ENCODE assay signal across 8 cellular contexts in the genomic region with DNA sequence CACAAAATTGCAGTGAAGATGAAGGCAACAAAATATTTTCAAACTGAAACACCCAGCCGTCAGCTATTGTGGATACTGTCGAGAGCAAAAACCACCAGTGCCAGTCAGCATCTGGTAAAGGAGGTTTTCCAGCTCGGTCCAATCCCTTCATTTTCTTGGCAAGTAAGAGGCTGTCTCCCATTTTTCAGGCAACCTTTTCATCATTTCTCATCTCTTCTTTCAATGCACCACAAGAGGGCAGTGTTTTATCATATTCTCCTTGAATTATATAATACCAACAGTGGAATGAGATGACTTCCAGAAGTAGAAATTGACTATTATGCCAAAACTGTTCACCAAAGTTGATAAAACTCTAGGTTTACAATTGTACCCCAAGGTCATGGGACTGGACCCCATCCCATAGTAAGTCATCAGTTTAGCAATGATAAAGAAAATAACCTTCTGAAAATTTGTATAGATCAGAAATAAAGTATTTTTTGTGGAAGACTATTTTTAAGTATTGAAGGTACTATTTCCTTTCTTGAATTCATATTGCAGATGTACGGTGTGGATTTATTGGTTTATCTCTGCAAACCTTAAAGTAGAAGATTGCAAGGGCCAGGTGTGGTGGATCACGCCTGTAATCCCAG. TPM values are rescaled to one million over a fixed set of nuclear protein-coding genes. Genes with fewer than 3 reads are reported as not detected.
DNase-seq lines count a peak whose midpoint lies in the region; ATAC-seq and TF ChIP-seq lines count a peak whose summit lies in the region.

No MANE protein-coding gene starts in this region.

- no peaks in the 10 kb centered on the region for H4K20me1 ChIP-seq in hepatocyte (ENCODE audit: insufficient read depth, poor library complexity, severe bottlenecking)

- TF ChIP-seq POLR2A in stomach (IDR thresholded peaks at IDR 0.05): no peak

- no peaks in the 10 kb centered on the region for H3K27me3 ChIP-seq in H7 (ENCODE audit: control insufficient read depth, insufficient read depth, low read length)
- no peaks in the 10 kb centered on the region for H3K27me3 ChIP-seq in hepatocyte
- H3K27me3 ChIP-seq in stomach: no peaks in the 10 kb centered on the region

- H3K9me3 Mint-ChIP-seq in CD14-positive monocyte: no peaks in the 10 kb centered on the region

- H3K9me3 ChIP-seq in hepatocyte (ENCODE audit: low read depth) (no peaks in the 10 kb centered on the region), stomach (no peaks in the 10 kb centered on the region)

- no peak overlapping the region for H3K27ac Mint-ChIP-seq in CD14-positive monocyte

- no peaks in the 10 kb centered on the region for H3K79me2 ChIP-seq in hepatocyte

- no peak for ATAC-seq in HG03135 (IDR thresholded peaks at IDR 0.05; ENCODE audit: unreplicated experiment)

- no peak for DNase-seq in CD14-positive monocyte (ENCODE audit: low spot score)
- DNase-seq in H7: peak; percentile 54
- peak; percentile 32 to 59 for DNase-seq in NCI-H526 (lab: John Stamatoyannopoulos, UW)
- peak; percentile 74 for DNase-seq in astrocyte of the hippocampus (ENCODE audit: low read depth, low spot score)
- DNase-seq in hepatocyte (ENCODE audit: low spot score): peak; percentile 75
- no peak for DNase-seq in stomach
- no peak for DNase-seq in T1000 (lab: John Stamatoyannopoulos, UW)

- H3K4me3 ChIP-seq in H7 (ENCODE audit: insufficient read depth, low read depth, low read length) (no peak overlapping the region), hepatocyte (no peak overlapping the region), stomach (no peak overlapping the region)

- no peak for TF ChIP-seq EP300 in stomach (IDR thresholded peaks at IDR 0.05)

- H3K27ac ChIP-seq in hepatocyte (no peak overlapping the region), stomach (peak overlapping the region in 2 of 5 donors; percentile 16 to 48)

- TF ChIP-seq CTCF in CD14-positive monocyte (IDR thresholded peaks at IDR 0.05) (peak; percentile 80), hepatocyte (IDR thresholded peaks at IDR 0.05; ENCODE audit: poor library complexity) (peak; percentile 73), stomach (IDR thresholded peaks at IDR 0.05) (peak in 5 of 7 experiments; percentile 42 to 80 (median 68))

- peaks cover 7% of the 10 kb centered on the region for H3K36me3 ChIP-seq in H7 (replicated peaks; ENCODE audit: control insufficient read depth, insufficient read depth, low read length)
- H3K36me3 ChIP-seq in hepatocyte (replicated peaks; ENCODE audit: insufficient read depth, low read depth): no peaks in the 10 kb centered on the region
- H3K36me3 ChIP-seq in stomach: peaks cover 17 to 78% (median 67%) of the 10 kb centered on the region in 4 donors

- intact Hi-C loops in CD14-positive monocyte (cut with micrococcal nuclease): loop anchor here (2.0 to 5.0 kb wide), 2 partner anchors 43 to 45 kb away; partner anchors contain the start of gene NOB1 (in 2 of the 2)
- intact Hi-C loops in stomach (cut with DNase I; ENCODE audit: low total_unique reads): loop anchor here (5.0 kb wide), 1 partner anchor 38 kb away; no protein-coding TSS in a partner anchor

- H3K4me3 Mint-ChIP-seq in CD14-positive monocyte: no peak overlapping the region

- no peaks in the 10 kb centered on the region for H3K27me3 Mint-ChIP-seq in CD14-positive monocyte (ENCODE audit: low read depth in 3 of 3)

- H3K4me1 ChIP-seq in hepatocyte (ENCODE audit: insufficient read depth) (no peaks in the 10 kb centered on the region), stomach (peaks cover 0 to 49% (median 28%) of the 10 kb centered on the region in 4 donors)

- no peaks in the 10 kb centered on the region for H3K4me1 Mint-ChIP-seq in CD14-positive monocyte

- H2AFZ ChIP-seq in hepatocyte: no peak overlapping the region

- H3K4me2 ChIP-seq in hepatocyte: no peak overlapping the region

- peaks cover 19 to 24% of the 10 kb centered on the region in 2 donors for H3K36me3 Mint-ChIP-seq in CD14-positive monocyte

- 69% methylated on average over 5 of the region's 5 CpGs for WGBS in hepatocyte (ENCODE audit: low lambda C conversion rate, missing lambda C conversion rate)
- 31 to 41% (median 39%) methylated on average over 5 of the region's 5 CpGs for WGBS in stomach, 5 donors

- H3K9me2 ChIP-seq in hepatocyte (replicated peaks; ENCODE audit: insufficient read depth): no peaks in the 10 kb centered on the region

RNA-seq across cellular contexts. Expression of gene NQO1, which starts 16.8 kb away (rescaled TPM):
- polyA plus RNA-seq in CD14-positive monocyte (1 to 10 TPM; 3.0 to 3.9 TPM), hepatocyte (142 and 169 TPM in 2 replicates), stomach (1,000 to 10,000 TPM in 1 of 3 donors, 100 to 1,000 TPM in 1, 10 to 100 TPM in 1; 97.8 to 1,232 (median 310) TPM)
- total RNA-seq in H7 (2014; rRNA removed; shearing (Covaris generic)): 145 and 229 TPM in 2 replicates
- total RNA-seq in hepatocyte (131 and 132 TPM in 2 replicates), stomach (100 to 1,000 TPM in 3 of 5 donors, 10 to 100 TPM in 2; 58.8 to 460 (median 137) TPM)

RNA-seq across cellular contexts. Expression of gene NOB1, which starts 45.2 kb away (rescaled TPM):
- polyA plus RNA-seq in CD14-positive monocyte (10 to 100 TPM; 15.7 to 18.0 TPM), hepatocyte (25.1 and 28.0 TPM in 2 replicates), stomach (10 to 100 TPM; 36.3 to 63.1 (median 52.9) TPM)
- total RNA-seq in H7 (2014; rRNA removed; shearing (Covaris generic)): 43.4 and 65.0 TPM in 2 replicates
- total RNA-seq in hepatocyte (23.9 and 34.6 TPM in 2 replicates), stomach (10 to 100 TPM in 4 of 5 donors, 1 to 10 TPM in 1; 4.9 to 76.4 (median 52.5) TPM)

RNA-seq across cellular contexts. Expression of gene WWP2, which starts 52.6 kb away (rescaled TPM):
- polyA plus RNA-seq in CD14-positive monocyte (10 to 100 TPM; 29.6 to 46.0 TPM), hepatocyte (19.1 and 23.1 TPM in 2 replicates), stomach (10 to 100 TPM; 16.0 to 28.9 (median 20.5) TPM)
- total RNA-seq in H7 (2014; rRNA removed; shearing (Covaris generic)): 25.1 and 28.3 TPM in 2 replicates
- total RNA-seq in hepatocyte (19.9 and 26.2 TPM in 2 replicates), stomach (100 to 1,000 TPM in 1 of 5 donors, 10 to 100 TPM in 4; 34.4 to 442 (median 62.5) TPM)

Comparison
In these comparisons a context has a peak if more than half of its experiments do, and no peak if none do; other contexts are left out.
1. DNase-seq: peak in H7 (single experiment), NCI-H526 (2 of 2), astrocyte of the hippocampus (single experiment) and hepatocyte (single experiment); none in CD14-positive monocyte (single experiment), stomach (single experiment) and T1000 (single experiment).
2. Peak in every context shown above with its lines, with median percentiles within 50 percentile points of each other: CTCF ChIP-seq.